Comparison of ENCODE assay signal across 8 cellular contexts in genomic region chr11:6604081-6604626, GRCh38. TPM values are rescaled to one million over a fixed set of nuclear protein-coding genes. Genes with fewer than 3 reads are reported as not detected.
DNase-seq lines count a peak whose midpoint lies in the region; ATAC-seq and TF ChIP-seq lines count a peak whose summit lies in the region.

No MANE protein-coding gene starts in this region.

- H3K4me3 Mint-ChIP-seq in activated naive CD8-positive, alpha-beta T cell treated with anti-CD3 and anti-CD28 coated beads, Interleukin-2, amount 50 U/mL, for 24 hours: no peak overlapping the region
- H3K4me3 Mint-ChIP-seq in progenitor cell of endocrine pancreas (ENCODE audit: low read depth): no peak overlapping the region

- peak overlapping the region; percentile 79 for H3K4me2 ChIP-seq in parathyroid adenoma (ENCODE audit: low read length)

- H3K36me3 ChIP-seq in cardiac muscle cell (peaks cover 34% of the 10 kb centered on the region), parathyroid adenoma (ENCODE audit: control insufficient read depth, insufficient read depth, low read length) (no peaks in the 10 kb centered on the region)

- no peaks in the 10 kb centered on the region for H3K27me3 ChIP-seq in cardiac muscle cell
- no peaks in the 10 kb centered on the region for H3K27me3 ChIP-seq in parathyroid adenoma (ENCODE audit: control insufficient read depth, insufficient read depth, low read length)

- peak overlapping the region; percentile 76 for H3K9ac ChIP-seq in parathyroid adenoma

- H3K27me3 Mint-ChIP-seq in activated naive CD8-positive, alpha-beta T cell treated with anti-CD3 and anti-CD28 coated beads, Interleukin-2, amount 50 U/mL, for 24 hours: no peaks in the 10 kb centered on the region
- H3K27me3 Mint-ChIP-seq in progenitor cell of endocrine pancreas: no peaks in the 10 kb centered on the region

- peak overlapping the region; percentile 63 for H3K4me3 ChIP-seq in cardiac muscle cell
- H3K4me3 ChIP-seq in parathyroid adenoma (ENCODE audit: low read depth, low read length): peak overlapping the region; percentile 90

- H3K9me3 ChIP-seq in cardiac muscle cell (ENCODE audit: low read depth) (no peaks in the 10 kb centered on the region), parathyroid adenoma (ENCODE audit: control insufficient read depth, low read length) (no peaks in the 10 kb centered on the region)

- peaks cover 22% of the 10 kb centered on the region for H3K36me3 Mint-ChIP-seq in activated naive CD8-positive, alpha-beta T cell treated with anti-CD3 and anti-CD28 coated beads, Interleukin-2, amount 50 U/mL, for 24 hours (ENCODE audit: low read depth)
- peaks cover 11% of the 10 kb centered on the region for H3K36me3 Mint-ChIP-seq in progenitor cell of endocrine pancreas (ENCODE audit: insufficient read depth)

- no peaks in the 10 kb centered on the region for H3K9me3 Mint-ChIP-seq in activated naive CD8-positive, alpha-beta T cell treated with anti-CD3 and anti-CD28 coated beads, Interleukin-2, amount 50 U/mL, for 24 hours
- H3K9me3 Mint-ChIP-seq in progenitor cell of endocrine pancreas (ENCODE audit: low read depth): no peaks in the 10 kb centered on the region

- peaks cover 15% of the 10 kb centered on the region for H3K4me1 Mint-ChIP-seq in activated naive CD8-positive, alpha-beta T cell treated with anti-CD3 and anti-CD28 coated beads, Interleukin-2, amount 50 U/mL, for 24 hours
- H3K4me1 Mint-ChIP-seq in progenitor cell of endocrine pancreas (ENCODE audit: low read depth): peaks cover 16% of the 10 kb centered on the region

- ATAC-seq in GM19438 (IDR thresholded peaks at IDR 0.05; ENCODE audit: low read depth, unreplicated experiment) (peak; percentile 49), HG03520 (IDR thresholded peaks at IDR 0.05; ENCODE audit: unreplicated experiment) (peak; percentile 44)
- ATAC-seq in activated naive CD8-positive, alpha-beta T cell treated with anti-CD3 and anti-CD28 coated beads, Interleukin-2, amount 50 U/mL, for 24 hours: peak; percentile 50

- no peak overlapping the region for H3K27ac Mint-ChIP-seq in activated naive CD8-positive, alpha-beta T cell treated with anti-CD3 and anti-CD28 coated beads, Interleukin-2, amount 50 U/mL, for 24 hours
- H3K27ac Mint-ChIP-seq in progenitor cell of endocrine pancreas: no peak overlapping the region

- H3K27ac ChIP-seq in cardiac muscle cell (peak overlapping the region; percentile 99), parathyroid adenoma (peak overlapping the region; percentile 85)

- H3K4me1 ChIP-seq in cardiac muscle cell (ENCODE audit: low read depth) (peaks cover 31% of the 10 kb centered on the region), parathyroid adenoma (peaks cover 10% of the 10 kb centered on the region)

- H3K79me2 ChIP-seq in parathyroid adenoma: peaks cover 20% of the 10 kb centered on the region

- DNase-seq in D341Med (ENCODE audit: low spot score) (peak; percentile 53), SK-N-DZ (ENCODE audit: low spot score) (peak; percentile 51), cardiac muscle cell (ENCODE audit: low read depth in 1 of 2, low spot score in 1 of 2) (peak; percentile 76 to 82), progenitor cell of endocrine pancreas (ENCODE audit: low spot score, unreplicated experiment) (no peak)
- DNase-seq in activated naive CD8-positive, alpha-beta T cell treated with anti-CD3 and anti-CD28 coated beads, Interleukin-2, amount 50 U/mL, for 24 hours: peak; percentile 52

- TF ChIP-seq CTCF in cardiac muscle cell (IDR thresholded peaks at IDR 0.05; ENCODE audit: low read depth, low read length) (peak; percentile 25), parathyroid adenoma (IDR thresholded peaks at IDR 0.05) (no peak), progenitor cell of endocrine pancreas (IDR thresholded peaks at IDR 0.05; ENCODE audit: unreplicated experiment) (no peak)

- peak overlapping the region; percentile 83 for H2AFZ ChIP-seq in parathyroid adenoma

RNA-seq across cellular contexts. Expression of gene ILK, which starts 0.6 kb away (rescaled TPM):
- 79.8 and 90.3 TPM in 2 replicates for polyA plus RNA-seq in SK-N-DZ (2014; cell fraction: cytosol; rRNA removed)
- polyA plus RNA-seq in SK-N-DZ (2014; cell fraction: nucleus; rRNA removed): 74.2 and 89.2 TPM in 2 replicates
- 221 and 259 TPM in 2 replicates for total RNA-seq in cardiac muscle cell
- 270 and 316 TPM in 2 replicates for polyA plus RNA-seq in cardiac muscle cell
- total RNA-seq in progenitor cell of endocrine pancreas: 127 and 133 TPM in 2 replicates

RNA-seq across cellular contexts. Expression of gene RRP8, which starts 0.7 kb away (rescaled TPM):
- 17.5 and 20.0 TPM in 2 replicates for polyA plus RNA-seq in SK-N-DZ (2014; cell fraction: cytosol; rRNA removed)
- 34.5 and 36.0 TPM in 2 replicates for polyA plus RNA-seq in SK-N-DZ (2014; cell fraction: nucleus; rRNA removed)
- total RNA-seq in cardiac muscle cell (20.7 and 27.3 TPM in 2 replicates), progenitor cell of endocrine pancreas (18.8 and 21.7 TPM in 2 replicates)
- polyA plus RNA-seq in cardiac muscle cell: 32.6 and 46.0 TPM in 2 replicates

RNA-seq across cellular contexts. Expression of gene TAF10, which starts 7.9 kb away (rescaled TPM):
- polyA plus RNA-seq in SK-N-DZ (2014; cell fraction: cytosol; rRNA removed): 27.3 and 34.8 TPM in 2 replicates
- polyA plus RNA-seq in SK-N-DZ (2014; cell fraction: nucleus; rRNA removed): 64.6 and 76.8 TPM in 2 replicates
- 72.6 and 113 TPM in 2 replicates for total RNA-seq in cardiac muscle cell
- 277 and 316 TPM in 2 replicates for polyA plus RNA-seq in cardiac muscle cell
- total RNA-seq in progenitor cell of endocrine pancreas: 148 and 160 TPM in 2 replicates

RNA-seq across cellular contexts. Expression of gene TPP1, which starts 15.1 kb away (rescaled TPM):
- polyA plus RNA-seq in SK-N-DZ (2014; cell fraction: cytosol; rRNA removed): 4.1 and 6.9 TPM in 2 replicates
- polyA plus RNA-seq in SK-N-DZ (2014; cell fraction: nucleus; rRNA removed): 12.2 and 46.8 TPM in 2 replicates
- total RNA-seq in cardiac muscle cell (13.2 and 27.8 TPM in 2 replicates), progenitor cell of endocrine pancreas (54.4 and 59.9 TPM in 2 replicates)
- 28.0 and 36.8 TPM in 2 replicates for polyA plus RNA-seq in cardiac muscle cell

RNA-seq across cellular contexts. Expression of gene DCHS1, which starts 51.5 kb away (rescaled TPM):
- polyA plus RNA-seq in SK-N-DZ (2014; cell fraction: cytosol; rRNA removed): 21.9 and 25.9 TPM in 2 replicates
- polyA plus RNA-seq in SK-N-DZ (2014; cell fraction: nucleus; rRNA removed): 31.8 and 52.5 TPM in 2 replicates
- total RNA-seq in cardiac muscle cell: 45.8 and 60.2 TPM in 2 replicates
- polyA plus RNA-seq in cardiac muscle cell: 16.0 and 19.8 TPM in 2 replicates
- 54.7 and 61.4 TPM in 2 replicates for total RNA-seq in progenitor cell of endocrine pancreas
